In genomic region chr13:112442483-112443090, GRCh38 we compare ENCODE assay signal across 1 cellular context.
TF ChIP-seq lines count a peak whose summit lies in the region.

No MANE protein-coding gene starts in this region.

TF ChIP-seq in H1, 55 proteins besides CTCF, POLR2A, EP300 and RAD21 (continued from another document):
- TF ChIP-seq ATF2 (IDR thresholded peaks at IDR 0.05; ENCODE audit: low read length) (no peak), HDAC2 (IDR thresholded peaks at IDR 0.05; ENCODE audit: borderline replicate concordance in 1 of 2, low read depth in 2 of 2, low read length in 2 of 2) (no peak), SP1 (IDR thresholded peaks at IDR 0.05; ENCODE audit: low read depth, low read length) (no peak), KDM1A (IDR thresholded peaks at IDR 0.05; ENCODE audit: borderline replicate concordance, low read length) (no peak), CTBP2 (IDR thresholded peaks at IDR 0.05; ENCODE audit: borderline replicate concordance, insufficient read depth, insufficient read length, low read length) (no peak), POU5F1 (IDR thresholded peaks at IDR 0.05; ENCODE audit: low read depth, low read length) (no peak), E2F6 (IDR thresholded peaks at IDR 0.05) (no peak), TAF1 (IDR thresholded peaks at IDR 0.05; ENCODE audit: low read depth, low read length) (no peak), CREB1 (IDR thresholded peaks at IDR 0.05) (no peak), HDAC6 (IDR thresholded peaks at IDR 0.05; ENCODE audit: low read depth, low read length) (no peak), RFX5 (IDR thresholded peaks at IDR 0.05; ENCODE audit: borderline replicate concordance, low read depth, low read length) (no peak), RXRA (IDR thresholded peaks at IDR 0.05; ENCODE audit: insufficient read depth, low read depth, low read length) (no peak), RNF2 (IDR thresholded peaks at IDR 0.05; ENCODE audit: borderline replicate concordance, low read depth, low read length, missing control alignments, poor library complexity, severe bottlenecking) (no peak), SAP30 (IDR thresholded peaks at IDR 0.05; ENCODE audit: insufficient read depth, insufficient replicate concordance, low read length) (no peak)
